ENCODE assay signal across 20 cellular contexts in genomic region chr9:117466111-117466510, GRCh38. TPM values are rescaled to one million over a fixed set of nuclear protein-coding genes. Genes with fewer than 3 reads are reported as not detected.
DNase-seq lines count a peak whose midpoint lies in the region; ATAC-seq and TF ChIP-seq lines count a peak whose summit lies in the region.
"Had no signal": no experiment of that assay in that cellular context is flagged by ENCODE, and none has a peak within 500 bp of the region (broad histone marks: within the 10 kb centered on the region; RNA-seq: fewer than 3 reads in every experiment).

No MANE protein-coding gene starts in this region.

- peaks cover under 1% of the 10 kb centered on the region for H3K27me3 Mint-ChIP-seq in activated T-helper 1 cell treated with anti-CD3 and anti-CD28 coated beads, Interleukin-12 subunit alpha, Interleukin-12 subunit beta, Interleukin-2, Interleukin-4 antibody, amounts not matched to agents 30 ng/mL and 10 ng/mL and 1 ng/mL, durations not matched to agents 14 hours and 24 hours and 36 hours (ENCODE audit: insufficient read depth)
- H3K27me3 Mint-ChIP-seq: CD4-positive, alpha-beta T cell had no signal

- H3K4me1 ChIP-seq in prostate gland (replicated peaks): no peaks in the 10 kb centered on the region
- H3K4me1 ChIP-seq: A549, SJSA1 had no signal

- H3K27me3 ChIP-seq in prostate gland (replicated peaks; ENCODE audit: insufficient read depth): no peaks in the 10 kb centered on the region
- H3K27me3 ChIP-seq: BLaER1 treated with 17β-estradiol and CSF1 and Interleukin-3, amounts not matched to agents 10 nM and 100 nM; SJSA1 had no signal

- DNase-seq in NCI-H748 (lab: John Stamatoyannopoulos, UW; ENCODE audit: unreplicated experiment) (peak; percentile 38), prostate gland (ENCODE audit: low spot score) (peak; percentile 13)
- DNase-seq in activated T-helper 1 cell treated with anti-CD3 and anti-CD28 coated beads, Interleukin-12 subunit alpha, Interleukin-12 subunit beta, Interleukin-2, Interleukin-4 antibody, amounts not matched to agents 30 ng/mL and 10 ng/mL and 1 ng/mL, durations not matched to agents 14 hours and 24 hours and 36 hours (ENCODE audit: low spot score): no peak
- DNase-seq: AML-193; CD4-positive, alpha-beta T cell; Karpas-422; NCI-H1092 treated with DMSO at 0.1 percent for 48 hours; NCI-H1436; NCI-H187 treated with DMSO at 0.1 percent for 48 hours; NCI-H345; PC-9 had no signal

- TF ChIP-seq CTCF in 22Rv1 (IDR thresholded peaks at IDR 0.05) (no peak), prostate gland (IDR thresholded peaks at IDR 0.05) (no peak)

- H3K36me3 Mint-ChIP-seq in activated T-helper 1 cell treated with anti-CD3 and anti-CD28 coated beads, Interleukin-12 subunit alpha, Interleukin-12 subunit beta, Interleukin-2, Interleukin-4 antibody, amounts not matched to agents 30 ng/mL and 10 ng/mL and 1 ng/mL, durations not matched to agents 14 hours and 24 hours and 36 hours (ENCODE audit: low read depth): no peaks in the 10 kb centered on the region

- H3K4me3 ChIP-seq in prostate gland: peak overlapping the region; percentile 29 to 38
- H3K4me3 ChIP-seq: A549; BLaER1 treated with 17β-estradiol and CSF1 and Interleukin-3, amounts not matched to agents 10 nM and 100 nM; PC-9; SJSA1 had no signal

- no peaks in the 10 kb centered on the region for H3K9me3 Mint-ChIP-seq in activated T-helper 1 cell treated with anti-CD3 and anti-CD28 coated beads, Interleukin-12 subunit alpha, Interleukin-12 subunit beta, Interleukin-2, Interleukin-4 antibody, amounts not matched to agents 30 ng/mL and 10 ng/mL and 1 ng/mL, durations not matched to agents 14 hours and 24 hours and 36 hours
- H3K9me3 Mint-ChIP-seq: CD4-positive, alpha-beta T cell had no signal

- intact Hi-C loops in prostate gland (cut with DNase I): no loop called here
- intact Hi-C loops in activated T-helper 1 cell treated with anti-CD3 and anti-CD28 coated beads, Interleukin-12 subunit alpha, Interleukin-12 subunit beta, Interleukin-2, Interleukin-4 antibody, amounts not matched to agents 30 ng/mL and 10 ng/mL and 1 ng/mL, durations not matched to agents 14 hours and 24 hours and 36 hours (cut with micrococcal nuclease): no loop called here

- no peak overlapping the region for H3K4me3 Mint-ChIP-seq in activated T-helper 1 cell treated with anti-CD3 and anti-CD28 coated beads, Interleukin-12 subunit alpha, Interleukin-12 subunit beta, Interleukin-2, Interleukin-4 antibody, amounts not matched to agents 30 ng/mL and 10 ng/mL and 1 ng/mL, durations not matched to agents 14 hours and 24 hours and 36 hours
- H3K4me3 Mint-ChIP-seq: CD4-positive, alpha-beta T cell had no signal

- H3K27ac Mint-ChIP-seq in activated T-helper 1 cell treated with anti-CD3 and anti-CD28 coated beads, Interleukin-12 subunit alpha, Interleukin-12 subunit beta, Interleukin-2, Interleukin-4 antibody, amounts not matched to agents 30 ng/mL and 10 ng/mL and 1 ng/mL, durations not matched to agents 14 hours and 24 hours and 36 hours: no peak overlapping the region
- H3K27ac Mint-ChIP-seq: CD4-positive, alpha-beta T cell had no signal

- no peaks in the 10 kb centered on the region for H3K36me3 ChIP-seq in prostate gland
- H3K36me3 ChIP-seq: BLaER1 treated with 17β-estradiol and CSF1 and Interleukin-3, amounts not matched to agents 10 nM and 100 nM; SJSA1 had no signal

- H3K9me3 ChIP-seq in prostate gland: no peaks in the 10 kb centered on the region
- H3K9me3 ChIP-seq: A549; BLaER1 treated with 17β-estradiol and CSF1 and Interleukin-3, amounts not matched to agents 10 nM and 100 nM; SJSA1 had no signal

- no peaks in the 10 kb centered on the region for H3K4me1 Mint-ChIP-seq in activated T-helper 1 cell treated with anti-CD3 and anti-CD28 coated beads, Interleukin-12 subunit alpha, Interleukin-12 subunit beta, Interleukin-2, Interleukin-4 antibody, amounts not matched to agents 30 ng/mL and 10 ng/mL and 1 ng/mL, durations not matched to agents 14 hours and 24 hours and 36 hours (ENCODE audit: low read depth)

- 25% methylated on average over 3 of the region's 3 CpGs for WGBS in prostate gland

- ATAC-seq in HG02840 (IDR thresholded peaks at IDR 0.05; ENCODE audit: low FRiP score, unreplicated experiment): no peak
- ATAC-seq in GM18858 (IDR thresholded peaks at IDR 0.05; ENCODE audit: unreplicated experiment): no peak
- ATAC-seq: HepG2, Right ventricle myocardium inferior had no signal

- no peak for TF ChIP-seq POLR2A in prostate gland (IDR thresholded peaks at IDR 0.05)

- peak overlapping the region; percentile 70 for H3K27ac ChIP-seq in 22Rv1
- H3K27ac ChIP-seq in cingulate gyrus (ENCODE audit: low read depth, low read length): peak overlapping the region; percentile 90
- H3K27ac ChIP-seq in prostate gland: peak overlapping the region; percentile 64 to 78
- H3K27ac ChIP-seq: A549; BLaER1 treated with 17β-estradiol and CSF1 and Interleukin-3, amounts not matched to agents 10 nM and 100 nM; PC-9; SJSA1 had no signal

RNA-seq across cellular contexts. Expression of gene ASTN2, which starts 51.3 kb away (rescaled TPM):
- 100 to 1,000 TPM; 113 to 153 TPM for total RNA-seq in prostate gland
- 2.5 and 3.3 TPM in 2 replicates for total RNA-seq in activated T-helper 1 cell treated with anti-CD3 and anti-CD28 coated beads, Interleukin-12 subunit alpha, Interleukin-12 subunit beta, Interleukin-2, Interleukin-4 antibody, amounts not matched to agents 30 ng/mL and 10 ng/mL and 1 ng/mL, durations not matched to agents 14 hours and 24 hours and 36 hours

Comparison
In these comparisons a context has a peak if more than half of its experiments do, and no peak if none do; other contexts are left out.
1. RNA of gene ASTN2, which starts 51.3 kb away (total RNA-seq): 113 to 153 TPM in prostate gland; 2.5 to 3.3 TPM in activated T-helper 1 cell treated with anti-CD3 and anti-CD28 coated beads, Interleukin-12 subunit alpha, Interleukin-12 subunit beta, Interleukin-2, Interleukin-4 antibody, amounts not matched to agents 30 ng/mL and 10 ng/mL and 1 ng/mL, durations not matched to agents 14 hours and 24 hours and 36 hours; every median in the first group is over 10 times any median in the second.
2. Peak in every context shown above with its lines, with median percentiles within 50 percentile points of each other: H3K27ac ChIP-seq.